8 cellular contexts compared by ENCODE assay signal in the genomic region with DNA sequence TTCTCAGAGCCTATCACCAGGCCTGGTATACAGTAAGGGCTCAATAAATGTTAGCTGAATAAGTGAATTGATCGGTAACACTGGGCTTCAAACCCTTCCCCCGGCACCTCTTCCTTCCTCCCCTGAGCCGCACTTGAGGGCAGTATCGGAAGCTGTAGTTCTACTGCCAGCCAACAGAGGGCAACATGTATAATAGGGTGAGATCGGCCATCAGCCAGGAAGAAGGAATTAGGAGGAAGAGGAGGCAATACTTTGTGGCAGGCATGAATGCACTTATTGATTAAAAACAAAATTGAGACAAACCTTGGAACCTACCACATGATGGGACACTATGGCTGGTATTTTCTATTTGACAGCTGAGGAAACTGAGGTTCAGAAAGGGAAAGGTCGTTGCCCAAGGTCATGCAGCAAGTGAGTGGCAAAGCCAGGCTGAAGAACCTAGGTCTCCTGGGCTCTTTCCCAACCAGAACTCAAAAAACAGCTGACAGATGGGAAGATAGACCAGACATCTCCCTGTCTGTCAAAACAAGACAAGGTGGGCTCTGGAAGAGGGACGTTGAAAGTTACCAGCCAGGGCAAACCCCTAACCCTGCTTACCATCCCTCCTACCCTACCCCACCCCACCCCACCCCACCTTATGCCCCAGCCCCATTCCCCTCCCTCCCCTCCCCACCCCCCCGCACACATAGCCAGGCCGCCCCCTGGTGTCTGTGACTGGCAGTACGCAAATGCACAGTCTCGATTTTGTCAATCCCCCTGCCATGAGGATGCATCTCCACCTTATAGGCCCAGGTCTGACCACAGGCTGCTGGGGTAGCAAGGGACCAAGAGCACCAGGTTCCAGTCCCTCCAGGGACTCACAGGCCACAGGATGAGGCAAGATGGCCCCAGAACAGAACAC.
DNase-seq lines count a peak whose midpoint lies in the region; ATAC-seq and TF ChIP-seq lines count a peak whose summit lies in the region.

No MANE protein-coding gene starts in this region.

- ATAC-seq in HG03520 (IDR thresholded peaks at IDR 0.05; ENCODE audit: unreplicated experiment): no peak
- ATAC-seq in HG02840 (IDR thresholded peaks at IDR 0.05; ENCODE audit: low FRiP score, unreplicated experiment): no peak

- H3K79me2 ChIP-seq in PC-9 (ENCODE audit: low read depth): no peaks in the 10 kb centered on the region

- H3K27ac ChIP-seq in PC-9: no peak overlapping the region

- no peaks in the 10 kb centered on the region for H3K9me2 ChIP-seq in PC-9 (ENCODE audit: insufficient read depth)

- no peaks in the 10 kb centered on the region for H3K36me3 ChIP-seq in PC-9 (ENCODE audit: low read depth)

- intact Hi-C loops in PC-9 (cut with micrococcal nuclease; ENCODE audit: unreplicated experiment): loop anchor here (1.0 kb wide), 2 partner anchors 104 to 189 kb away; no protein-coding TSS in a partner anchor

- CTCF ChIA-PET in PC-9 (lab: Charles Lee): interaction anchor here (0.8 kb wide), 1 partner anchor 75 kb away, joined by 3 read pairs; no protein-coding TSS in a partner anchor

- no peaks in the 10 kb centered on the region for H3K4me1 ChIP-seq in PC-9 (replicated peaks; ENCODE audit: insufficient read depth)

- H3F3A ChIP-seq in PC-9 (ENCODE audit: insufficient read depth, low read depth): no peaks in the 10 kb centered on the region

- no peaks in the 10 kb centered on the region for H3K9me3 ChIP-seq in PC-9 (ENCODE audit: insufficient read depth, low read depth)

- H3K4me3 ChIP-seq in PC-9: no peak overlapping the region
- no peak overlapping the region for H3K4me3 ChIP-seq in fibroblast of villous mesenchyme (ENCODE audit: low read depth, low read length)

- DNase-seq in 8988T (peak; percentile 52), GM13976 (ENCODE audit: low spot score) (peak; percentile 81), PC-9 (peak in 1 of 2 experiments; percentile 22), fibroblast of villous mesenchyme (ENCODE audit: low read depth) (peak; percentile 17)
- peak; percentile 82 to 87 for DNase-seq in activated T-cell treated with anti-CD3 and anti-CD28 coated beads, Interleukin-2, amount 50 U/mL, for 48 hours
- peak; percentile 78 for DNase-seq in stimulated activated CD4-positive, alpha-beta T cell treated with anti-CD3 and anti-CD28 coated beads, Interleukin-15, amount 100 ng/mL, for 24 hours

- peaks cover 15% of the 10 kb centered on the region for H3K27me3 ChIP-seq in PC-9 (ENCODE audit: insufficient read depth, low read depth)

- no peak overlapping the region for H3K4me2 ChIP-seq in PC-9

- no TSS peak for BruUV-seq in PC-9 (replicated peaks; lab: Mats Ljungman, UMichigan)

- in situ Hi-C loops in GM13976 (cut with MboI; ENCODE audit: low sequenced_read_pairs, unreplicated experiment): loop anchor here (10.0 kb wide), 2 partner anchors 103 to 183 kb away; partner anchors contain the start of gene RUNX3

- H2AFZ ChIP-seq in PC-9: no peak overlapping the region

- TF ChIP-seq CTCF in GM13976 (IDR thresholded peaks at IDR 0.05; ENCODE audit: borderline replicate concordance, control extremely low read depth, extremely low read depth, insufficient read depth, missing control alignments): peak; percentile 70
- peak; percentile 74 for TF ChIP-seq CTCF in PC-9 (conservative IDR thresholded peaks at IDR 0.05)
- peak; percentile 66 for TF ChIP-seq CTCF in fibroblast of villous mesenchyme (IDR thresholded peaks at IDR 0.05; ENCODE audit: insufficient read depth, low read depth, low read length)

- H4K20me1 ChIP-seq in PC-9 (ENCODE audit: insufficient read depth): no peaks in the 10 kb centered on the region

- POLR2A ChIA-PET in PC-9 (lab: Charles Lee; ENCODE audit: unreplicated experiment): no interaction called here
